27 cellular contexts compared by ENCODE assay signal in the genomic region with DNA sequence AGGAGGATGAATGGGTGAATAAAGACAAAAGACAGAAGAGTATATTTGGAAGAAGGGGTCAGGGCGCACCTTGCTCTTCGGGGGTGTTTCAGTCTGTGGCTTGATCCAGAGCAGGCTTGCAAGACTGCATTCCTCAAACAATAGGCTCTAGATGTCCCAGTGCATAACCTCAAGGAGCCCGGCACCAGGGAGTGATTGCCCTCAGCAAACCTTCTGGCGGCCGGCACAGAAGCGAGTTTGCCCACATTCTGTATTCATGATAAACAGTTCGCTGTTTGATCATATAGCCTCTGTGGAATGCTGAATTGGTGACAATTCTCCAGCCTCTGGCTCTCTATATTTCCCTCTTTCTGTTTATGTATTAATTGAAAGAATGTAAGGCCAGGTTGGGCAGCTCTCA. TPM values are rescaled to one million over a fixed set of nuclear protein-coding genes. Genes with fewer than 3 reads are reported as not detected.
DNase-seq lines count a peak whose midpoint lies in the region; ATAC-seq and TF ChIP-seq lines count a peak whose summit lies in the region.
"Had no signal": no experiment of that assay in that cellular context is flagged by ENCODE, and none has a peak within 500 bp of the region (broad histone marks: within the 10 kb centered on the region; RNA-seq: fewer than 3 reads in every experiment).

No MANE protein-coding gene starts in this region.

- intact Hi-C loops in activated CD8-positive, alpha-beta T cell treated with anti-CD3 and anti-CD28 coated beads for 36 hours (cut with micrococcal nuclease), result no loop called here

- no peak for ATAC-seq in HG03097 (IDR thresholded peaks at IDR 0.05; ENCODE audit: low FRiP score, unreplicated experiment)
- ATAC-seq in activated CD8-positive, alpha-beta T cell treated with anti-CD3 and anti-CD28 coated beads for 36 hours, result no peak

- TF ChIP-seq CTCF in HEK293 (tag by site-specific recombination; IDR thresholded peaks at IDR 0.05), result no peak
- no peak for TF ChIP-seq CTCF in type B pancreatic cell (conservative IDR thresholded peaks at IDR 0.05)
- no peak for TF ChIP-seq CTCF in activated CD8-positive, alpha-beta T cell treated with anti-CD3 and anti-CD28 coated beads for 36 hours (IDR thresholded peaks at IDR 0.05)

- H3K4me1 ChIP-seq in HEK293 (ENCODE audit: control insufficient read depth, insufficient read depth, low read length), result peaks cover 4% of the 10 kb centered on the region; the same call in 1 of the 2 replicates
- H3K4me1 ChIP-seq: BE2C, BLaER1 had no signal

- DNase-seq in islet precursor cell, result peak; percentile 71
- no peak for DNase-seq in type B pancreatic cell (ENCODE audit: extremely low spot score, unreplicated experiment)
- no peak for DNase-seq in NAMALWA (ENCODE audit: low spot score)
- DNase-seq in activated CD8-positive, alpha-beta T cell treated with anti-CD3 and anti-CD28 coated beads for 36 hours, result no peak
- DNase-seq: 8988T; ACHN; BE2C; C1 segment of cervical spinal cord; CD4-positive, alpha-beta memory T cell; CD4-positive, CD25-positive, alpha-beta regulatory T cell; CD8-positive, alpha-beta memory T cell; COR-L47; DMS 273 treated with DMSO at 0.1 percent for 48 hours; DMS153; DMS53; DMS79; DND-41; EL; GDM1 had no signal

- H3K36me3 ChIP-seq in HEK293 (ENCODE audit: control insufficient read depth in 2 of 2, insufficient read depth in 1 of 2, low read length in 2 of 2), result no peaks in the 10 kb centered on the region
- H3K36me3 ChIP-seq: BE2C, BLaER1 had no signal

- peak overlapping the region; percentile 93 for H3K27ac Mint-ChIP-seq in type B pancreatic cell
- no peak overlapping the region for H3K27ac Mint-ChIP-seq in activated CD8-positive, alpha-beta T cell treated with anti-CD3 and anti-CD28 coated beads for 36 hours
- H3K27ac Mint-ChIP-seq: CD14-positive monocyte; CD4-positive, alpha-beta memory T cell had no signal

- POLR2A ChIA-PET in HEK293 (lab: Yijun Ruan, JAX), result no interaction called here
- POLR2A ChIA-PET in activated CD8-positive, alpha-beta T cell treated with anti-CD3 and anti-CD28 coated beads for 36 hours (lab: Charles Lee), result no interaction called here

- no peak overlapping the region for H3K4me3 ChIP-seq in HEK293 (ENCODE audit: low read depth, low read length)
- H3K4me3 ChIP-seq: BLaER1, GM12878 had no signal

- no peaks in the 10 kb centered on the region for H3K9me3 ChIP-seq in HEK293 (ENCODE audit: control insufficient read depth, insufficient read depth, low read depth, low read length)
- H3K9me3 ChIP-seq: BE2C, BLaER1 had no signal

- peaks cover 5% of the 10 kb centered on the region for H3K9me3 Mint-ChIP-seq in type B pancreatic cell
- no peaks in the 10 kb centered on the region for H3K9me3 Mint-ChIP-seq in activated CD8-positive, alpha-beta T cell treated with anti-CD3 and anti-CD28 coated beads for 36 hours
- H3K9me3 Mint-ChIP-seq: CD4-positive, alpha-beta memory T cell; CD8-positive, alpha-beta memory T cell had no signal

- no peaks in the 10 kb centered on the region for H3K36me3 Mint-ChIP-seq in type B pancreatic cell
- H3K36me3 Mint-ChIP-seq in activated CD8-positive, alpha-beta T cell treated with anti-CD3 and anti-CD28 coated beads for 36 hours (ENCODE audit: low read depth), result no peaks in the 10 kb centered on the region
- H3K36me3 Mint-ChIP-seq: CD4-positive, alpha-beta memory T cell; CD4-positive, CD25-positive, alpha-beta regulatory T cell had no signal

- no peaks in the 10 kb centered on the region for H3K4me1 Mint-ChIP-seq in type B pancreatic cell (ENCODE audit: unreplicated experiment)
- H3K4me1 Mint-ChIP-seq in activated CD8-positive, alpha-beta T cell treated with anti-CD3 and anti-CD28 coated beads for 36 hours (ENCODE audit: low read depth), result no peaks in the 10 kb centered on the region

- peak overlapping the region; percentile 62 for H3K4me3 Mint-ChIP-seq in type B pancreatic cell
- H3K4me3 Mint-ChIP-seq in activated CD8-positive, alpha-beta T cell treated with anti-CD3 and anti-CD28 coated beads for 36 hours, result no peak overlapping the region
- H3K4me3 Mint-ChIP-seq: CD14-positive monocyte; CD4-positive, alpha-beta memory T cell; CD8-positive, alpha-beta memory T cell had no signal

- no peak overlapping the region for H3K27ac ChIP-seq in HEK293 (ENCODE audit: extremely low read depth, low read depth, low read length)
- H3K27ac ChIP-seq: BLaER1 had no signal

- no peaks in the 10 kb centered on the region for H3K27me3 Mint-ChIP-seq in type B pancreatic cell
- peaks cover 14% of the 10 kb centered on the region for H3K27me3 Mint-ChIP-seq in activated CD8-positive, alpha-beta T cell treated with anti-CD3 and anti-CD28 coated beads for 36 hours
- H3K27me3 Mint-ChIP-seq: CD8-positive, alpha-beta memory T cell had no signal

- CTCF ChIA-PET in HEK293 (lab: Yijun Ruan, JAX), result no interaction called here
- CTCF ChIA-PET in activated CD8-positive, alpha-beta T cell treated with anti-CD3 and anti-CD28 coated beads for 36 hours (lab: Charles Lee), result interaction anchor here (1.0 kb wide), 1 partner anchor 142 kb away, joined by 3 read pairs; no protein-coding TSS in a partner anchor

TF ChIP-seq in HEK293, 187 proteins besides CTCF, POLR2A, EP300 and RAD21:
- peak; percentile 71; the same call in 1 of the 2 replicates for TF ChIP-seq ZNF544 (tag by site-specific recombination; IDR thresholded peaks at IDR 0.05)
- no peak for TF ChIP-seq MYNN (tag by site-specific recombination; IDR thresholded peaks at IDR 0.05; ENCODE audit: borderline replicate concordance)

RNA-seq across cellular contexts. Expression of a gene that starts 29.7 kb away (rescaled TPM):
- total RNA-seq in type B pancreatic cell (ENCODE audit: low replicate concordance), result 9.2 and 22.1 TPM in 2 replicates
- 1 to 10 TPM; 4.9 to 5.9 TPM for total RNA-seq in activated CD8-positive, alpha-beta T cell treated with anti-CD3 and anti-CD28 coated beads for 36 hours
- total RNA-seq: A673, Daoy, G401 had no signal

RNA-seq across cellular contexts. Expression of a gene that starts 29.9 kb away (rescaled TPM):
- total RNA-seq in type B pancreatic cell (ENCODE audit: low replicate concordance), result 24.3 and 88.9 TPM in 2 replicates
- total RNA-seq in activated CD8-positive, alpha-beta T cell treated with anti-CD3 and anti-CD28 coated beads for 36 hours, result 10 to 100 TPM; 21.8 to 22.7 TPM
- total RNA-seq: A673, G401 had no signal
